1 cellular context compared by ENCODE assay signal in genomic region chr19:33408538-33408937, GRCh38.
TF ChIP-seq lines count a peak whose summit lies in the region.

No MANE protein-coding gene starts in this region.

TF ChIP-seq in HepG2, 621 proteins besides CTCF, POLR2A, EP300 and RAD21:
- no peak for TF ChIP-seq TFDP2 (CRISPR knock-in tag; IDR thresholded peaks at IDR 0.05)
- TF ChIP-seq TFDP1 (CRISPR knock-in tag; IDR thresholded peaks at IDR 0.05; ENCODE audit: borderline replicate concordance): no peak
- TF ChIP-seq NCOA1 (CRISPR knock-in tag; IDR thresholded peaks at IDR 0.05): no peak
- TF ChIP-seq HMGXB3 (CRISPR knock-in tag; IDR thresholded peaks at IDR 0.05; ENCODE audit: borderline replicate concordance): no peak
- TF ChIP-seq CCAR2 (optimal IDR thresholded peaks at IDR 0.05; ENCODE audit: low read depth, low read length): no peak
- no peak for TF ChIP-seq ZNF34 (CRISPR knock-in tag; IDR thresholded peaks at IDR 0.05; ENCODE audit: borderline replicate concordance)
- no peak for TF ChIP-seq ZNF674 (CRISPR knock-in tag; IDR thresholded peaks at IDR 0.05; ENCODE audit: low read depth)
- TF ChIP-seq SNRNP70 (IDR thresholded peaks at IDR 0.05; ENCODE audit: low read depth, low read length): no peak
- TF ChIP-seq MED1 (CRISPR knock-in tag; IDR thresholded peaks at IDR 0.05): no peak
- no peak for TF ChIP-seq ZNF619 (CRISPR knock-in tag; IDR thresholded peaks at IDR 0.05)
- TF ChIP-seq PBX3 (CRISPR knock-in tag; IDR thresholded peaks at IDR 0.05; ENCODE audit: borderline replicate concordance): no peak
- no peak for TF ChIP-seq ETV5 (CRISPR knock-in tag; IDR thresholded peaks at IDR 0.05; ENCODE audit: borderline replicate concordance)
- no peak for TF ChIP-seq THAP11 (CRISPR knock-in tag; IDR thresholded peaks at IDR 0.05)
TF ChIP-seq in HepG2: peak in this region for 0.
